8 cellular contexts compared by ENCODE assay signal in genomic region chr4:177308842-177309524, GRCh38. TPM values are rescaled to one million over a fixed set of nuclear protein-coding genes. Genes with fewer than 3 reads are reported as not detected.
DNase-seq lines count a peak whose midpoint lies in the region; ATAC-seq and TF ChIP-seq lines count a peak whose summit lies in the region.

No MANE protein-coding gene starts in this region.

- peak overlapping the region; percentile 82 for H3K4me2 ChIP-seq in SK-N-SH

- H3K4me1 ChIP-seq in SK-N-SH (ENCODE audit: control insufficient read depth in 1 of 2, insufficient read depth in 2 of 2, low read depth in 1 of 2, low read length in 1 of 2) (peaks cover 5 to 9% of the 10 kb centered on the region in 2 experiments; a peak in 2 of 4 replicates), Panc1 (ENCODE audit: control insufficient read depth, insufficient read depth, low read length) (peaks cover 5% of the 10 kb centered on the region; the same call in 1 of the 2 replicates)

- H3F3A ChIP-seq in SK-N-SH (replicated peaks; ENCODE audit: insufficient read depth): no peaks in the 10 kb centered on the region

- peak overlapping the region; percentile 9 to 67; a peak in 3 of 4 replicates for H3K27ac ChIP-seq in SK-N-SH (ENCODE audit: low read depth in 2 of 2, low read length in 1 of 2)
- H3K27ac ChIP-seq in Panc1 (ENCODE audit: low read length): peak overlapping the region; percentile 84

- H3K27me3 ChIP-seq in SK-N-SH (ENCODE audit: insufficient read depth) (no peaks in the 10 kb centered on the region), Panc1 (ENCODE audit: control insufficient read depth, insufficient read depth, low read length) (no peaks in the 10 kb centered on the region)

- 66% methylated on average over 8 of the region's 8 CpGs for WGBS in SK-N-SH (ENCODE audit: low lambda C conversion rate)

- no peak for TF ChIP-seq EP300 in SK-N-SH (IDR thresholded peaks at IDR 0.05; ENCODE audit: borderline replicate concordance in 1 of 2, low read depth in 1 of 2, low read length in 1 of 2)

- H3K9ac ChIP-seq in SK-N-SH: peak overlapping the region; percentile 69; the same call in 1 of the 2 replicates

- CTCF ChIA-PET in SK-N-SH (lab: Yijun Ruan, JAX): interaction anchor here (1.0 to 2.4 kb wide), 4 partner anchors 9 to 58 kb away, joined by 3 to 9 read pairs (median 4); no protein-coding TSS in a partner anchor
- CTCF ChIA-PET in Panc1 (lab: Charles Lee): no interaction called here

- H3K9me3 ChIP-seq in SK-N-SH: no peaks in the 10 kb centered on the region
- no peaks in the 10 kb centered on the region for H3K9me3 ChIP-seq in Panc1 (ENCODE audit: control insufficient read depth, insufficient read depth, low read depth, low read length)

- POLR2A ChIA-PET in SK-N-SH (lab: Yijun Ruan, JAX): no interaction called here
- POLR2A ChIA-PET in Panc1 (lab: Charles Lee): no interaction called here

- BruUV-seq in Panc1 (replicated peaks; lab: Mats Ljungman, UMichigan): no TSS peak

- no peaks in the 10 kb centered on the region for H3K36me3 ChIP-seq in SK-N-SH (replicated peaks in 1 of 2; ENCODE audit: control insufficient read depth in 1 of 2, insufficient read depth in 2 of 2, low read length in 1 of 2)
- peaks cover 6% of the 10 kb centered on the region; the same call in 1 of the 2 replicates for H3K36me3 ChIP-seq in Panc1 (ENCODE audit: control insufficient read depth, insufficient read depth, low read length)

- ATAC-seq in SK-N-SH treated with all-trans-retinoic acid at 6 μM for 48 hours (no peak), Panc1 (no peak)
- ATAC-seq in stimulated activated naive CD8-positive, alpha-beta T cell treated with anti-CD3 and anti-CD28 coated beads, Interleukin-15, Interleukin-2, amounts not matched to agents 100 U/mL and 50 U/mL, for 24 hours: peak; percentile 28

- H2AFZ ChIP-seq in SK-N-SH (ENCODE audit: low read depth): peak overlapping the region; percentile 99

- in situ Hi-C loops in Panc1 (cut with HindIII; ENCODE audit: low pct_unique_long_range_greater_than_20kb, low sequenced_read_pairs): no loop called here

- H3K79me2 ChIP-seq in SK-N-SH (ENCODE audit: insufficient read depth): peaks cover 41% of the 10 kb centered on the region

- DNase-seq in SK-N-SH (no peak), Panc1 (ENCODE audit: low read depth, low spot score) (no peak), fibroblast of pulmonary artery (ENCODE audit: low read depth) (no peak), D341Med (ENCODE audit: low spot score) (no peak), kidney tubule cell (ENCODE audit: low spot score) (no peak), NCI-H1930 (lab: John Stamatoyannopoulos, UW) (no peak)
- no peak for DNase-seq in stimulated activated naive CD8-positive, alpha-beta T cell treated with anti-CD3 and anti-CD28 coated beads, Interleukin-15, Interleukin-2, amounts not matched to agents 100 U/mL and 50 U/mL, for 24 hours

- TF ChIP-seq RAD21 in SK-N-SH (IDR thresholded peaks at IDR 0.05; ENCODE audit: low read length): no peak

- no peaks in the 10 kb centered on the region for H3K9me2 ChIP-seq in SK-N-SH

- H3K4me3 ChIP-seq in SK-N-SH (ENCODE audit: low read depth in 2 of 2, low read length in 1 of 2): peak overlapping the region; percentile 72 to 97
- peak overlapping the region; percentile 80 to 82 for H3K4me3 ChIP-seq in Panc1 (ENCODE audit: low read depth in 2 of 2, low read length in 2 of 2)
- peak overlapping the region; percentile 88 for H3K4me3 ChIP-seq in fibroblast of pulmonary artery (replicated peaks; ENCODE audit: low read depth, low read length)

- TF ChIP-seq CTCF in SK-N-SH (IDR thresholded peaks at IDR 0.05) (no peak), Panc1 (IDR thresholded peaks at IDR 0.05) (no peak), fibroblast of pulmonary artery (IDR thresholded peaks at IDR 0.05; ENCODE audit: low read length, missing control alignments) (no peak)

- no peaks in the 10 kb centered on the region for H4K20me1 ChIP-seq in SK-N-SH (ENCODE audit: insufficient read depth)

- intact Hi-C loops in Panc1 (cut with micrococcal nuclease; ENCODE audit: unreplicated experiment): no loop called here

TF ChIP-seq in SK-N-SH, 30 proteins besides CTCF, POLR2A, EP300 and RAD21 (continues in another document):
- TF ChIP-seq, protein P1, sequence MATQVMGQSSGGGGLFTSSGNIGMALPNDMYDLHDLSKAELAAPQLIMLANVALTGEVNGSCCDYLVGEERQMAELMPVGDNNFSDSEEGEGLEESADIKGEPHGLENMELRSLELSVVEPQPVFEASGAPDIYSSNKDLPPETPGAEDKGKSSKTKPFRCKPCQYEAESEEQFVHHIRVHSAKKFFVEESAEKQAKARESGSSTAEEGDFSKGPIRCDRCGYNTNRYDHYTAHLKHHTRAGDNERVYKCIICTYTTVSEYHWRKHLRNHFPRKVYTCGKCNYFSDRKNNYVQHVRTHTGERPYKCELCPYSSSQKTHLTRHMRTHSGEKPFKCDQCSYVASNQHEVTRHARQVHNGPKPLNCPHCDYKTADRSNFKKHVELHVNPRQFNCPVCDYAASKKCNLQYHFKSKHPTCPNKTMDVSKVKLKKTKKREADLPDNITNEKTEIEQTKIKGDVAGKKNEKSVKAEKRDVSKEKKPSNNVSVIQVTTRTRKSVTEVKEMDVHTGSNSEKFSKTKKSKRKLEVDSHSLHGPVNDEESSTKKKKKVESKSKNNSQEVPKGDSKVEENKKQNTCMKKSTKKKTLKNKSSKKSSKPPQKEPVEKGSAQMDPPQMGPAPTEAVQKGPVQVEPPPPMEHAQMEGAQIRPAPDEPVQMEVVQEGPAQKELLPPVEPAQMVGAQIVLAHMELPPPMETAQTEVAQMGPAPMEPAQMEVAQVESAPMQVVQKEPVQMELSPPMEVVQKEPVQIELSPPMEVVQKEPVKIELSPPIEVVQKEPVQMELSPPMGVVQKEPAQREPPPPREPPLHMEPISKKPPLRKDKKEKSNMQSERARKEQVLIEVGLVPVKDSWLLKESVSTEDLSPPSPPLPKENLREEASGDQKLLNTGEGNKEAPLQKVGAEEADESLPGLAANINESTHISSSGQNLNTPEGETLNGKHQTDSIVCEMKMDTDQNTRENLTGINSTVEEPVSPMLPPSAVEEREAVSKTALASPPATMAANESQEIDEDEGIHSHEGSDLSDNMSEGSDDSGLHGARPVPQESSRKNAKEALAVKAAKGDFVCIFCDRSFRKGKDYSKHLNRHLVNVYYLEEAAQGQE (IDR thresholded peaks at IDR 0.05; ENCODE audit: low read depth, low read length): no peak
- TF ChIP-seq, protein P2, sequence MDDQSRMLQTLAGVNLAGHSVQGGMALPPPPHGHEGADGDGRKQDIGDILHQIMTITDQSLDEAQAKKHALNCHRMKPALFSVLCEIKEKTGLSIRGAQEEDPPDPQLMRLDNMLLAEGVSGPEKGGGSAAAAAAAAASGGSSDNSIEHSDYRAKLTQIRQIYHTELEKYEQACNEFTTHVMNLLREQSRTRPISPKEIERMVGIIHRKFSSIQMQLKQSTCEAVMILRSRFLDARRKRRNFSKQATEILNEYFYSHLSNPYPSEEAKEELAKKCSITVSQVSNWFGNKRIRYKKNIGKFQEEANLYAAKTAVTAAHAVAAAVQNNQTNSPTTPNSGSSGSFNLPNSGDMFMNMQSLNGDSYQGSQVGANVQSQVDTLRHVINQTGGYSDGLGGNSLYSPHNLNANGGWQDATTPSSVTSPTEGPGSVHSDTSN (IDR thresholded peaks at IDR 0.05): no peak
- no peak for TF ChIP-seq FOSL2 (IDR thresholded peaks at IDR 0.05; ENCODE audit: borderline replicate concordance, low read depth)
- TF ChIP-seq YY1 (IDR thresholded peaks at IDR 0.05; ENCODE audit: low read depth): no peak
- no peak for TF ChIP-seq FOXJ3 (CRISPR knock-in tag; IDR thresholded peaks at IDR 0.05)

TF ChIP-seq in SK-N-SH treated with all-trans-retinoic acid at 6 μM for 48 hours, 23 proteins besides CTCF, POLR2A, EP300 and RAD21 (continues in another document):
- TF ChIP-seq RARB (CRISPR knock-in tag; IDR thresholded peaks at IDR 0.05) (no peak), ZNF565 (CRISPR knock-in tag; conservative IDR thresholded peaks at IDR 0.05; ENCODE audit: low read depth) (no peak), SNAI2 (CRISPR knock-in tag; IDR thresholded peaks at IDR 0.05) (no peak), TSHZ2 (CRISPR knock-in tag; IDR thresholded peaks at IDR 0.05) (no peak), ARNTL (CRISPR knock-in tag; IDR thresholded peaks at IDR 0.05; ENCODE audit: borderline replicate concordance, low read depth) (no peak), ZFP3 (CRISPR knock-in tag; IDR thresholded peaks at IDR 0.05) (no peak), ESRRG (CRISPR knock-in tag; IDR thresholded peaks at IDR 0.05) (no peak), OSR1 (CRISPR knock-in tag; IDR thresholded peaks at IDR 0.05) (no peak), ZNF8 (CRISPR knock-in tag; IDR thresholded peaks at IDR 0.05) (no peak)

RNA-seq across cellular contexts. Expression of gene NEIL3, which starts 0.7 kb away (rescaled TPM):
- 3.3 and 3.6 TPM in 2 replicates for polyA plus RNA-seq in SK-N-SH (2012; rRNA removed)
- polyA plus RNA-seq in SK-N-SH (2012; cell fraction: cytosol; rRNA removed): 4.0 and 4.3 TPM in 2 replicates
- polyA plus RNA-seq in SK-N-SH (2012; cell fraction: nucleus; rRNA removed): 3.3 and 3.6 TPM in 2 replicates
- total RNA-seq in Panc1 (2021; ENCODE audit: unreplicated experiment): 8.9 TPM
- polyA plus RNA-seq in Panc1 (2012; ENCODE audit: insufficient read length): 1.5 TPM
